10 cellular contexts compared by ENCODE assay signal in the genomic region with DNA sequence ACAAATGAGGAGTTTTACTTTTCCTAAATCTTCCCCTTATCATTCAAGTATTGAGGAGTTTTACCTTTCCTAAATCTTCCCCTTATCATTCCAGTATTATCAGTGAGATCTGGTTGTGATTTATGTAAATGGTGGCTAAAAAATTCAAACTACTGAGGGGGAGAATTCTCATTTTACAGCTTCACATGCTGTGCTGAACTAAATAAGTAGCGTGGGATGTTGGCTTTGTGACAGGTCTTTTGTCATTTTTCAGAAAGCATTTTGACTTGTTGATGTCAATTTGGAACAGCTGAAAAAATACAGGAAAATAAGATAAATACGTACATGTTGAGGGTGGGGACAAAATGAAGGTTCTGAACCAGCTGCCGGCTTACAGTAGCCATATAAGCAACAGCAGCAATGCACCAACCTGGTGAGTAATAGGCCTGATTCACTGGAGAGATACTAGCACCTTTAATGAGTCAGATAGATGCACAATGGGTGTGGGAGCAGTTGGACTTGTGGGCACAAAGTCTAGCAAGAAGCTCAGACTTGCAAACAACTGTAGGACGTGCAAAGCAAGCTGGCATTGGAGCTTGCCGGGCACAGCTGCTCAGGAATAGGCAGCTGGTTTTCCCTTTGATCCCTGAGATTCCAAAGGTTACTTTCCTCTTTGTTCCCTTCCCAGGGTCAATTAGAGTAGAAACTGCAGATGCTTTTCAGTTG. TPM values are rescaled to one million over a fixed set of nuclear protein-coding genes. Genes with fewer than 3 reads are reported as not detected.
DNase-seq lines count a peak whose midpoint lies in the region; TF ChIP-seq lines count a peak whose summit lies in the region.
"Had no signal": no experiment of that assay in that cellular context is flagged by ENCODE, and none has a peak within 500 bp of the region (broad histone marks: within the 10 kb centered on the region; RNA-seq: fewer than 3 reads in every experiment).

No MANE protein-coding gene starts in this region.

- no peak overlapping the region for H3K4me2 ChIP-seq in osteoblast (ENCODE audit: insufficient read depth, low read length)

- no peak overlapping the region for H3K27ac Mint-ChIP-seq in activated CD4-positive, alpha-beta memory T cell treated with anti-CD3 and anti-CD28 coated beads, Interleukin-2, amount 10 ng/mL, durations not matched to agents 7 days and 5 days
- H3K27ac Mint-ChIP-seq: B cell had no signal

- H3K27ac ChIP-seq in right atrium auricular region (peak overlapping the region; percentile 11 to 17), osteoblast (ENCODE audit: low read depth, low read length) (no peak overlapping the region)

- H3K27me3 Mint-ChIP-seq in activated CD4-positive, alpha-beta memory T cell treated with anti-CD3 and anti-CD28 coated beads, Interleukin-2, amount 10 ng/mL, durations not matched to agents 7 days and 5 days = no peaks in the 10 kb centered on the region

- no peak overlapping the region for H3K4me3 Mint-ChIP-seq in activated CD4-positive, alpha-beta memory T cell treated with anti-CD3 and anti-CD28 coated beads, Interleukin-2, amount 10 ng/mL, durations not matched to agents 7 days and 5 days
- H3K4me3 Mint-ChIP-seq: B cell had no signal

- H4K20me1 ChIP-seq in osteoblast (ENCODE audit: insufficient read depth, low read length) = no peaks in the 10 kb centered on the region

- TF ChIP-seq CTCF in right atrium auricular region (IDR thresholded peaks at IDR 0.05) (no peak), osteoblast (IDR thresholded peaks at IDR 0.05; ENCODE audit: extremely low read depth, low read depth, low read length) (no peak)

- no peak overlapping the region for H3K4me3 ChIP-seq in right atrium auricular region
- no peak overlapping the region for H3K4me3 ChIP-seq in osteoblast (ENCODE audit: insufficient read depth, low read length)

- POLR2A ChIA-PET in activated CD4-positive, alpha-beta memory T cell treated with anti-CD3 and anti-CD28 coated beads, Interleukin-2, amount 10 ng/mL, durations not matched to agents 7 days and 5 days (lab: Charles Lee) = interaction anchor here (1.4 kb wide), 1 partner anchor 9 kb away, joined by 4 read pairs; no protein-coding TSS in a partner anchor

- H3K36me3 ChIP-seq in right atrium auricular region (peaks cover 8% of the 10 kb centered on the region), osteoblast (ENCODE audit: insufficient read depth, low read length) (no peaks in the 10 kb centered on the region)

- H3K79me2 ChIP-seq in osteoblast (ENCODE audit: insufficient read depth, low read length) = no peaks in the 10 kb centered on the region

- H3K4me1 ChIP-seq in right atrium auricular region (peaks cover 0 to 15% of the 10 kb centered on the region in 2 donors), osteoblast (ENCODE audit: insufficient read depth, low read length) (peaks cover 6% of the 10 kb centered on the region)

- H3K9me3 Mint-ChIP-seq in activated CD4-positive, alpha-beta memory T cell treated with anti-CD3 and anti-CD28 coated beads, Interleukin-2, amount 10 ng/mL, durations not matched to agents 7 days and 5 days = no peaks in the 10 kb centered on the region

- peak; percentile 55 for DNase-seq in NK-92 treated with Interleukin-12 subunit alpha and Interleukin-12 subunit beta, amount 100 ng/mL, for 24 hours (lab: John Stamatoyannopoulos, UW)
- DNase-seq in NK-92 (lab: John Stamatoyannopoulos, UW; ENCODE audit: unreplicated experiment) = no peak
- peak; percentile 26 for DNase-seq in activated CD4-positive, alpha-beta memory T cell treated with anti-CD3 and anti-CD28 coated beads, Interleukin-2, amount 10 ng/mL, durations not matched to agents 7 days and 5 days
- DNase-seq in right atrium auricular region (ENCODE audit: low spot score) = no peak
- DNase-seq in stimulated activated CD4-positive, alpha-beta T cell treated with anti-CD3 and anti-CD28 coated beads, Interleukin-4, amount 100 ng/mL, for 4 hours = peak; percentile 16 to 60
- no peak for DNase-seq in osteoblast (ENCODE audit: insufficient read length, low spot score, missing footprints)
- DNase-seq in MV-4-11 (lab: John Stamatoyannopoulos, UW) = no peak
- DNase-seq in occipital lobe (lab: John Stamatoyannopoulos, UW) = no peak

- H3K36me3 Mint-ChIP-seq in activated CD4-positive, alpha-beta memory T cell treated with anti-CD3 and anti-CD28 coated beads, Interleukin-2, amount 10 ng/mL, durations not matched to agents 7 days and 5 days (ENCODE audit: low read depth) = peaks cover 3% of the 10 kb centered on the region

- no peak overlapping the region for H2AFZ ChIP-seq in osteoblast (ENCODE audit: low read length)

- CTCF ChIA-PET in activated CD4-positive, alpha-beta memory T cell treated with anti-CD3 and anti-CD28 coated beads, Interleukin-2, amount 10 ng/mL, durations not matched to agents 7 days and 5 days (lab: Charles Lee) = interaction anchor here (1.3 kb wide), 1 partner anchor 20 kb away, joined by 4 read pairs; no protein-coding TSS in a partner anchor

- H3K27me3 ChIP-seq in right atrium auricular region (no peaks in the 10 kb centered on the region), osteoblast (ENCODE audit: insufficient read depth, low read length) (no peaks in the 10 kb centered on the region)
- H3K27me3 ChIP-seq: neutrophil had no signal

- H3K9me3 ChIP-seq in right atrium auricular region = no peaks in the 10 kb centered on the region
- H3K9me3 ChIP-seq in osteoblast (ENCODE audit: low read depth, low read length) = no peaks in the 10 kb centered on the region
- H3K9me3 ChIP-seq: neutrophil had no signal

- peaks cover 3% of the 10 kb centered on the region for H3K4me1 Mint-ChIP-seq in activated CD4-positive, alpha-beta memory T cell treated with anti-CD3 and anti-CD28 coated beads, Interleukin-2, amount 10 ng/mL, durations not matched to agents 7 days and 5 days
- H3K4me1 Mint-ChIP-seq: B cell had no signal

RNA-seq across cellular contexts. Expression of gene B3GNT5, which starts 12.8 kb away (rescaled TPM):
- under 1 TPM; 0.60 to 0.78 TPM for total RNA-seq in activated CD4-positive, alpha-beta memory T cell treated with anti-CD3 and anti-CD28 coated beads, Interleukin-2, amount 10 ng/mL, durations not matched to agents 7 days and 5 days
- 1 to 10 TPM; 1.7 to 2.0 TPM for total RNA-seq in right atrium auricular region
- 0.36 and 0.59 TPM in 2 replicates for total RNA-seq in osteoblast
- 24.0 TPM for total RNA-seq in occipital lobe

Comparison
In these comparisons a context has a peak if more than half of its experiments do, and no peak if none do; other contexts are left out.
1. DNase-seq: peak in NK-92 treated with Interleukin-12 subunit alpha and Interleukin-12 subunit beta, amount 100 ng/mL, for 24 hours (single experiment), activated CD4-positive, alpha-beta memory T cell treated with anti-CD3 and anti-CD28 coated beads, Interleukin-2, amount 10 ng/mL, durations not matched to agents 7 days and 5 days (single experiment) and stimulated activated CD4-positive, alpha-beta T cell treated with anti-CD3 and anti-CD28 coated beads, Interleukin-4, amount 100 ng/mL, for 4 hours (2 of 2); none in NK-92 (single experiment), right atrium auricular region (single experiment), osteoblast (single experiment), MV-4-11 (single experiment) and occipital lobe (single experiment).